ENCODE assay signal across 13 cellular contexts in the genomic region with DNA sequence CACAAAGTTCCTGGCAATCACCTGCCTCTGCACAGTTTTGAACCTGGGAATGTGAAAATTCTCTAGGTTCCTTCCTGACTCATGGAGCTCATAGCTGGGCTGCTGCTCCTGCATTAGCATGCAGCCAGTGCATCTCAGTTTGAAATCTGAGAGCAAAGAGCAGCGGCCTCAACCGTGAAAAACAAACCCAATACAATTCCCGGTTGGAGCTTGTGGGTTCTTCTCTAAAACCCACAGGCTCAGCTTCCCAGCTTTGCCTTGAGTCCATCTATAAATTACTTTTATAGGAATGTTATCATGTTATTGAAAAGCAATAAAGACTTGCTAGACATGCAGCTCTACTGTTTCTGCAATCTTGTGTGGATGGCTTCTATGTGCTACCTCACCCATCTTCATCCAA.
"Had no signal": no experiment of that assay in that cellular context is flagged by ENCODE, and none has a peak within 500 bp of the region (broad histone marks: within the 10 kb centered on the region; RNA-seq: fewer than 3 reads in every experiment).

No MANE protein-coding gene starts in this region.

- H3K36me3 ChIP-seq: heart left ventricle, neutrophil, right atrium auricular region, transverse colon had no signal

- H3K9me3 ChIP-seq: neutrophil, right atrium auricular region, testis, transverse colon had no signal

- H3K4me3 ChIP-seq: heart left ventricle, right atrium auricular region, testis, transverse colon had no signal

- H3K27me3 ChIP-seq: heart left ventricle, neutrophil, right atrium auricular region, testis, transverse colon had no signal

- H3K4me1 ChIP-seq: testis had no signal

- H3K27ac ChIP-seq: heart left ventricle, neutrophil, right atrium auricular region, testis, transverse colon had no signal

- DNase-seq: cerebellar nuclear complex; effector memory CD8-positive, alpha-beta T cell; heart left ventricle; hippocampal formation; left colon; mesendoderm; naive B cell; nephron progenitor cell; stimulated activated CD4-positive, alpha-beta T cell treated with anti-CD3 and anti-CD28 coated beads, Interleukin-4, amount 100 ng/mL, for 24 hours; testis; transverse colon had no signal
